In the genomic region with DNA sequence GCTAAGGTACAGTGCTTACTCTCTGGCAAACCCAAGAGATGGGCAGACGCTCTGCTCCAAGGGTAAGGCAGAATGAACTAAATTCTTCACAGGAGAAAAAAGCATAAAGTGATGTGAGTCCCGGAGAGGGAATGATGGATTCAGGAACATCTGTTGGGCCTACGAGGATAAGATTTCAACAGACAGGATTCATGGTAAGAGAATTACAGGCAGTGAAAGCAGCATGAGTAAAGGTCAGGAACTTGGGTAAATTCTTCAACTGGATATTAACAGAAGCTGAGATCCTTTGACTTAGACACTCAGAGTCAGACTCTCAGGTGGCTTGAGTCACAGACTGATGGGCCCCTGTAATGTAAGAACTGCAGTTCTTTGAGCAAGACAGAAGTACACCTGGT, we compare ENCODE assay signal across 29 cellular contexts.
"Had no signal": no experiment of that assay in that cellular context is flagged by ENCODE, and none has a peak within 500 bp of the region (broad histone marks: within the 10 kb centered on the region; RNA-seq: fewer than 3 reads in every experiment).

No MANE protein-coding gene starts in this region.

- DNase-seq: activated B cell treated with CpG ODN at 0.5 μM for 24 hours; activated CD4-positive, alpha-beta T cell treated with anti-CD3 and anti-CD28 coated beads for 48 hours; activated CD4-positive, alpha-beta T cell treated with anti-CD3 and anti-CD28 coated beads, Interleukin-2, amount 50 U/mL, for 1 hour; activated CD4-positive, alpha-beta T cell treated with anti-CD3 and anti-CD28 coated beads, Interleukin-2, amount 50 U/mL, for 48 hours; activated CD8-positive, alpha-beta memory T cell treated with anti-CD3 and anti-CD28 coated beads for 24 hours; activated CD8-positive, alpha-beta T cell treated with anti-CD3 and anti-CD28 coated beads for 36 hours; activated effector memory CD4-positive, alpha-beta T cell treated with Interleukin-2 at 50 U/mL for 16 hours; activated gamma-delta T cell treated with Interleukin-2 at 50 U/mL for 16 hours; activated naive CD4-positive, alpha-beta T cell treated with anti-CD3 and anti-CD28 coated beads, Interleukin-2, amount 50 U/mL, for 16 hours; activated naive CD4-positive, alpha-beta T cell treated with Interleukin-2 at 50 U/mL for 16 hours; activated T-cell treated with anti-CD3 and anti-CD28 coated beads, Interleukin-2, amount 50 U/mL, for 4 hours; amniotic stem cell; anterior cingulate cortex; brain microvascular endothelial cell; caudate nucleus; cortex of kidney; dermis blood vessel endothelial cell; effector CD4-positive, alpha-beta T cell; effector memory CD8-positive, alpha-beta T cell; esophagus squamous epithelium; foreskin melanocyte; T-cell; T-helper 9 cell; WERI-Rb-1 had no signal

- H3K36me3 Mint-ChIP-seq: activated naive CD8-positive, alpha-beta T cell; T-cell had no signal

- H3K9me3 Mint-ChIP-seq: activated B cell treated with CpG ODN at 0.5 μM for 24 hours; activated CD8-positive, alpha-beta T cell treated with anti-CD3 and anti-CD28 coated beads for 36 hours; activated T-cell treated with anti-CD3 and anti-CD28 coated beads, Interleukin-2, amount 50 U/mL, for 4 hours; activated T-helper 17 cell treated with anti-CD3 and anti-CD28 coated beads, Interleukin-2, amount 50 U/mL, for 72 hours; effector memory CD8-positive, alpha-beta T cell; T-cell; T-helper 1 cell treated with Interleukin-12 subunit alpha and Interleukin-12 subunit beta and Interleukin-4 antibody, amounts not matched to agents 30 μg/mL and 1 μg/mL, for 36 hours had no signal

- H3K36me3 ChIP-seq: brain microvascular endothelial cell, esophagus squamous epithelium, gastroesophageal sphincter, WERI-Rb-1 had no signal

- H3K27me3 ChIP-seq: brain microvascular endothelial cell, gastroesophageal sphincter had no signal

- H3K9me3 ChIP-seq: esophagus squamous epithelium, gastroesophageal sphincter had no signal

- H3K4me1 Mint-ChIP-seq: activated B cell treated with CpG ODN at 0.5 μM for 24 hours; activated T-helper 17 cell treated with anti-CD3 and anti-CD28 coated beads, Interleukin-2, amount 50 U/mL, for 72 hours; T-cell had no signal

- H3K4me3 ChIP-seq: esophagus squamous epithelium, gastroesophageal sphincter had no signal

- H3K27ac Mint-ChIP-seq: activated B cell treated with CpG ODN at 0.5 μM for 24 hours; activated CD8-positive, alpha-beta T cell treated with anti-CD3 and anti-CD28 coated beads for 36 hours; activated naive CD8-positive, alpha-beta T cell; activated T-helper 17 cell treated with anti-CD3 and anti-CD28 coated beads, Interleukin-2, amount 50 U/mL, for 72 hours; effector memory CD8-positive, alpha-beta T cell; T-cell; T-helper 1 cell treated with Interleukin-12 subunit alpha and Interleukin-12 subunit beta and Interleukin-4 antibody, amounts not matched to agents 30 μg/mL and 1 μg/mL, for 36 hours had no signal

- H3K4me3 Mint-ChIP-seq: activated B cell treated with CpG ODN at 0.5 μM for 24 hours; activated CD8-positive, alpha-beta T cell treated with anti-CD3 and anti-CD28 coated beads for 36 hours; activated naive CD8-positive, alpha-beta T cell; activated T-cell treated with anti-CD3 and anti-CD28 coated beads, Interleukin-2, amount 50 U/mL, for 4 hours; activated T-helper 17 cell treated with anti-CD3 and anti-CD28 coated beads, Interleukin-2, amount 50 U/mL, for 72 hours; effector memory CD8-positive, alpha-beta T cell; T-cell; T-helper 1 cell treated with Interleukin-12 subunit alpha and Interleukin-12 subunit beta and Interleukin-4 antibody, amounts not matched to agents 30 μg/mL and 1 μg/mL, for 36 hours had no signal

- H3K27ac ChIP-seq: brain microvascular endothelial cell, epithelial cell of prostate, esophagus squamous epithelium, gastroesophageal sphincter, WERI-Rb-1 had no signal
